Comparison of ENCODE assay signal across 23 cellular contexts in the genomic region with DNA sequence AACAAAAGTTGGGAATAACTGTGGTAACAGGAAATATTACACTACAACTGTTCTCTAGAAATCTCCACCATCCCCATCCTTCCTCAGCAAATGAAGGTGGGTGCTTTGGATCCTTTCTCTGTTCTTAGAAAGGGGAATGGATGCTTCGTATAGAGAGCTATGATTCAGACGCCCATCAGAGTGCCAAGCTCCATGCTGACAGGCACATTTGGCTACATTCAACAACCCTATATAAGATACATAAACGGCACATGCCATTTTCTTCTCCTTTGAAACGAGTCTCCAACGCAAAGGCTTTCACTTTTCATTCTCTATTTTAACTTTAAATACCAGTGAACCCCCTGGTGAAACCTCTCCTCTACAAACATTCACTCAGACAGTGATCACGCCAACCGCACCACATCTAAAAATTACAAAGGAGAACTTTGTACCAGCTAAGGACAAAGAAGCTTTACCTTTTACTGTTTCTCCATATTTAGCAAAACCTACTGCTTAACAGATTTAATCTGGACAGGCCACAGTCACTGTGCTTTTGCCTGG.
A peak's percentile ranks its signal among the peaks of the same experiment; 100 is the strongest.
DNase-seq lines count a peak whose midpoint lies in the region; ATAC-seq lines count a peak whose summit lies in the region.
"Had no signal": no experiment of that assay in that cellular context is flagged by ENCODE, and none has a peak within 500 bp of the region (broad histone marks: within the 10 kb centered on the region; RNA-seq: fewer than 3 reads in every experiment).

No MANE protein-coding gene starts in this region.

- H3K9me3 Mint-ChIP-seq in activated CD4-positive, alpha-beta T cell treated with anti-CD3 and anti-CD28 coated beads, Interleukin-2, amount 10 ng/mL, durations not matched to agents 7 days and 5 days: no peaks in the 10 kb centered on the region
- H3K9me3 Mint-ChIP-seq in stimulated activated naive CD8-positive, alpha-beta T cell treated with anti-CD3 and anti-CD28 coated beads, Interleukin-15, Interleukin-2, amounts not matched to agents 100 ng/mL and 50 ng/mL, for 24 hours: no peaks in the 10 kb centered on the region
- H3K9me3 Mint-ChIP-seq in activated naive CD8-positive, alpha-beta T cell treated with anti-CD3 and anti-CD28 coated beads, Interleukin-2, amount 50 U/mL, for 24 hours: no peaks in the 10 kb centered on the region
- H3K9me3 Mint-ChIP-seq: dendritic cell treated with granulocyte-macrophage colony-stimulating factor and Interleukin-4, amounts not matched to agents 40 ng/mL and 50 ng/mL, for 4 days; IgD-negative memory B cell; naive B cell had no signal

- CTCF ChIA-PET in activated CD4-positive, alpha-beta T cell treated with anti-CD3 and anti-CD28 coated beads, Interleukin-2, amount 10 ng/mL, durations not matched to agents 7 days and 5 days (lab: Charles Lee): interaction anchor here (1.0 to 2.0 kb wide), 5 partner anchors 9 to 37 kb away, joined by 3 to 8 read pairs (median 3); no protein-coding TSS in a partner anchor

- peaks cover 31% of the 10 kb centered on the region for H3K36me3 Mint-ChIP-seq in activated CD4-positive, alpha-beta T cell treated with anti-CD3 and anti-CD28 coated beads, Interleukin-2, amount 10 ng/mL, durations not matched to agents 7 days and 5 days (ENCODE audit: low read depth)
- H3K36me3 Mint-ChIP-seq in stimulated activated naive CD8-positive, alpha-beta T cell treated with anti-CD3 and anti-CD28 coated beads, Interleukin-15, Interleukin-2, amounts not matched to agents 100 ng/mL and 50 ng/mL, for 24 hours (ENCODE audit: low read depth): peaks cover 29% of the 10 kb centered on the region
- H3K36me3 Mint-ChIP-seq in activated naive CD8-positive, alpha-beta T cell treated with anti-CD3 and anti-CD28 coated beads, Interleukin-2, amount 50 U/mL, for 24 hours (ENCODE audit: low read depth): peaks cover 20% of the 10 kb centered on the region

- POLR2A ChIA-PET in activated CD4-positive, alpha-beta T cell treated with anti-CD3 and anti-CD28 coated beads, Interleukin-2, amount 10 ng/mL, durations not matched to agents 7 days and 5 days (lab: Charles Lee): no interaction called here

- no peaks in the 10 kb centered on the region for H3K9me3 ChIP-seq in MG63
- H3K9me3 ChIP-seq: A549, ascending aorta, gastroesophageal sphincter, left ventricle myocardium inferior had no signal

- H3K4me3 Mint-ChIP-seq in activated CD4-positive, alpha-beta T cell treated with anti-CD3 and anti-CD28 coated beads, Interleukin-2, amount 10 ng/mL, durations not matched to agents 7 days and 5 days: peak overlapping the region; percentile 7
- peak overlapping the region; percentile 22 for H3K4me3 Mint-ChIP-seq in stimulated activated naive CD8-positive, alpha-beta T cell treated with anti-CD3 and anti-CD28 coated beads, Interleukin-15, Interleukin-2, amounts not matched to agents 100 ng/mL and 50 ng/mL, for 24 hours
- peak overlapping the region; percentile 22 for H3K4me3 Mint-ChIP-seq in activated naive CD8-positive, alpha-beta T cell treated with anti-CD3 and anti-CD28 coated beads, Interleukin-2, amount 50 U/mL, for 24 hours
- H3K4me3 Mint-ChIP-seq: B cell; dendritic cell treated with granulocyte-macrophage colony-stimulating factor and Interleukin-4, amounts not matched to agents 40 ng/mL and 50 ng/mL, for 4 days; naive B cell had no signal

- no peaks in the 10 kb centered on the region; the same call in none of the 2 replicates for H3K36me3 ChIP-seq in MG63
- H3K36me3 ChIP-seq: ascending aorta, gastroesophageal sphincter, left ventricle myocardium inferior had no signal

- no peaks in the 10 kb centered on the region for H3K27me3 Mint-ChIP-seq in activated CD4-positive, alpha-beta T cell treated with anti-CD3 and anti-CD28 coated beads, Interleukin-2, amount 10 ng/mL, durations not matched to agents 7 days and 5 days
- H3K27me3 Mint-ChIP-seq in stimulated activated naive CD8-positive, alpha-beta T cell treated with anti-CD3 and anti-CD28 coated beads, Interleukin-15, Interleukin-2, amounts not matched to agents 100 ng/mL and 50 ng/mL, for 24 hours: no peaks in the 10 kb centered on the region
- H3K27me3 Mint-ChIP-seq in activated naive CD8-positive, alpha-beta T cell treated with anti-CD3 and anti-CD28 coated beads, Interleukin-2, amount 50 U/mL, for 24 hours: no peaks in the 10 kb centered on the region
- H3K27me3 Mint-ChIP-seq: B cell; dendritic cell treated with granulocyte-macrophage colony-stimulating factor and Interleukin-4, amounts not matched to agents 40 ng/mL and 50 ng/mL, for 4 days; IgD-negative memory B cell; naive B cell had no signal

- H3K4me3 ChIP-seq in MG63: no peak overlapping the region
- H3K4me3 ChIP-seq: A549, ascending aorta, gastroesophageal sphincter, left ventricle myocardium inferior, smooth muscle cell had no signal

- H3K27ac Mint-ChIP-seq in activated CD4-positive, alpha-beta T cell treated with anti-CD3 and anti-CD28 coated beads, Interleukin-2, amount 10 ng/mL, durations not matched to agents 7 days and 5 days: peak overlapping the region; percentile 71
- H3K27ac Mint-ChIP-seq in stimulated activated naive CD8-positive, alpha-beta T cell treated with anti-CD3 and anti-CD28 coated beads, Interleukin-15, Interleukin-2, amounts not matched to agents 100 ng/mL and 50 ng/mL, for 24 hours: peak overlapping the region; percentile 87
- peak overlapping the region; percentile 66 for H3K27ac Mint-ChIP-seq in activated naive CD8-positive, alpha-beta T cell treated with anti-CD3 and anti-CD28 coated beads, Interleukin-2, amount 50 U/mL, for 24 hours
- H3K27ac Mint-ChIP-seq: B cell; dendritic cell treated with granulocyte-macrophage colony-stimulating factor and Interleukin-4, amounts not matched to agents 40 ng/mL and 50 ng/mL, for 4 days had no signal

- H3K27me3 ChIP-seq in MG63: no peaks in the 10 kb centered on the region
- H3K27me3 ChIP-seq: ascending aorta, gastroesophageal sphincter had no signal

- ATAC-seq in stimulated activated naive CD8-positive, alpha-beta T cell treated with anti-CD3 and anti-CD28 coated beads, Interleukin-15, Interleukin-2, amounts not matched to agents 100 U/mL and 50 U/mL, for 24 hours: no peak
- peak; percentile 5 for ATAC-seq in activated naive CD8-positive, alpha-beta T cell treated with anti-CD3 and anti-CD28 coated beads, Interleukin-2, amount 50 U/mL, for 24 hours
- no peak for ATAC-seq in HG03432 (IDR thresholded peaks at IDR 0.05; ENCODE audit: unreplicated experiment)
- ATAC-seq: A549, gastroesophageal sphincter had no signal

- DNase-seq in activated CD4-positive, alpha-beta T cell treated with anti-CD3 and anti-CD28 coated beads, Interleukin-2, amount 10 ng/mL, durations not matched to agents 7 days and 5 days: no peak
- no peak for DNase-seq in activated CD4-positive, alpha-beta T cell treated with anti-CD3 and anti-CD28 coated beads for 1 hour
- DNase-seq in stimulated activated naive CD8-positive, alpha-beta T cell treated with anti-CD3 and anti-CD28 coated beads, Interleukin-15, Interleukin-2, amounts not matched to agents 100 U/mL and 50 U/mL, for 24 hours: no peak
- no peak for DNase-seq in activated naive CD8-positive, alpha-beta T cell treated with anti-CD3 and anti-CD28 coated beads, Interleukin-2, amount 50 U/mL, for 24 hours
- DNase-seq in iPS-NIHi7 (ENCODE audit: extremely low spot score): no peak
- no peak for DNase-seq in MG63
- DNase-seq: activated effector memory CD4-positive, alpha-beta T cell treated with anti-CD3 and anti-CD28 coated beads, Interleukin-2, amount 50 U/mL, for 16 hours; hypothalamus; left ventricle myocardium inferior; naive B cell; NCI-H1105 treated with DMSO at 0.1 percent for 48 hours; NCI-H2029 treated with DMSO at 0.1 percent for 48 hours; NCI-H2227 treated with DMSO at 0.1 percent for 48 hours; trophoblast cell had no signal

- peaks cover 51% of the 10 kb centered on the region for H3K4me1 Mint-ChIP-seq in activated CD4-positive, alpha-beta T cell treated with anti-CD3 and anti-CD28 coated beads, Interleukin-2, amount 10 ng/mL, durations not matched to agents 7 days and 5 days
- H3K4me1 Mint-ChIP-seq in stimulated activated naive CD8-positive, alpha-beta T cell treated with anti-CD3 and anti-CD28 coated beads, Interleukin-15, Interleukin-2, amounts not matched to agents 100 ng/mL and 50 ng/mL, for 24 hours (ENCODE audit: low read depth): peaks cover 57% of the 10 kb centered on the region
- peaks cover 58% of the 10 kb centered on the region for H3K4me1 Mint-ChIP-seq in activated naive CD8-positive, alpha-beta T cell treated with anti-CD3 and anti-CD28 coated beads, Interleukin-2, amount 50 U/mL, for 24 hours
